Comparison of ENCODE assay signal across 1 cellular context in genomic region chr10:101139421-101139911, GRCh38.
TF ChIP-seq lines count a peak whose summit lies in the region.

No MANE protein-coding gene starts in this region.

TF ChIP-seq in GM23338, 12 proteins besides CTCF, POLR2A, EP300 and RAD21 (continued from another document):
- TF ChIP-seq, protein P1, sequence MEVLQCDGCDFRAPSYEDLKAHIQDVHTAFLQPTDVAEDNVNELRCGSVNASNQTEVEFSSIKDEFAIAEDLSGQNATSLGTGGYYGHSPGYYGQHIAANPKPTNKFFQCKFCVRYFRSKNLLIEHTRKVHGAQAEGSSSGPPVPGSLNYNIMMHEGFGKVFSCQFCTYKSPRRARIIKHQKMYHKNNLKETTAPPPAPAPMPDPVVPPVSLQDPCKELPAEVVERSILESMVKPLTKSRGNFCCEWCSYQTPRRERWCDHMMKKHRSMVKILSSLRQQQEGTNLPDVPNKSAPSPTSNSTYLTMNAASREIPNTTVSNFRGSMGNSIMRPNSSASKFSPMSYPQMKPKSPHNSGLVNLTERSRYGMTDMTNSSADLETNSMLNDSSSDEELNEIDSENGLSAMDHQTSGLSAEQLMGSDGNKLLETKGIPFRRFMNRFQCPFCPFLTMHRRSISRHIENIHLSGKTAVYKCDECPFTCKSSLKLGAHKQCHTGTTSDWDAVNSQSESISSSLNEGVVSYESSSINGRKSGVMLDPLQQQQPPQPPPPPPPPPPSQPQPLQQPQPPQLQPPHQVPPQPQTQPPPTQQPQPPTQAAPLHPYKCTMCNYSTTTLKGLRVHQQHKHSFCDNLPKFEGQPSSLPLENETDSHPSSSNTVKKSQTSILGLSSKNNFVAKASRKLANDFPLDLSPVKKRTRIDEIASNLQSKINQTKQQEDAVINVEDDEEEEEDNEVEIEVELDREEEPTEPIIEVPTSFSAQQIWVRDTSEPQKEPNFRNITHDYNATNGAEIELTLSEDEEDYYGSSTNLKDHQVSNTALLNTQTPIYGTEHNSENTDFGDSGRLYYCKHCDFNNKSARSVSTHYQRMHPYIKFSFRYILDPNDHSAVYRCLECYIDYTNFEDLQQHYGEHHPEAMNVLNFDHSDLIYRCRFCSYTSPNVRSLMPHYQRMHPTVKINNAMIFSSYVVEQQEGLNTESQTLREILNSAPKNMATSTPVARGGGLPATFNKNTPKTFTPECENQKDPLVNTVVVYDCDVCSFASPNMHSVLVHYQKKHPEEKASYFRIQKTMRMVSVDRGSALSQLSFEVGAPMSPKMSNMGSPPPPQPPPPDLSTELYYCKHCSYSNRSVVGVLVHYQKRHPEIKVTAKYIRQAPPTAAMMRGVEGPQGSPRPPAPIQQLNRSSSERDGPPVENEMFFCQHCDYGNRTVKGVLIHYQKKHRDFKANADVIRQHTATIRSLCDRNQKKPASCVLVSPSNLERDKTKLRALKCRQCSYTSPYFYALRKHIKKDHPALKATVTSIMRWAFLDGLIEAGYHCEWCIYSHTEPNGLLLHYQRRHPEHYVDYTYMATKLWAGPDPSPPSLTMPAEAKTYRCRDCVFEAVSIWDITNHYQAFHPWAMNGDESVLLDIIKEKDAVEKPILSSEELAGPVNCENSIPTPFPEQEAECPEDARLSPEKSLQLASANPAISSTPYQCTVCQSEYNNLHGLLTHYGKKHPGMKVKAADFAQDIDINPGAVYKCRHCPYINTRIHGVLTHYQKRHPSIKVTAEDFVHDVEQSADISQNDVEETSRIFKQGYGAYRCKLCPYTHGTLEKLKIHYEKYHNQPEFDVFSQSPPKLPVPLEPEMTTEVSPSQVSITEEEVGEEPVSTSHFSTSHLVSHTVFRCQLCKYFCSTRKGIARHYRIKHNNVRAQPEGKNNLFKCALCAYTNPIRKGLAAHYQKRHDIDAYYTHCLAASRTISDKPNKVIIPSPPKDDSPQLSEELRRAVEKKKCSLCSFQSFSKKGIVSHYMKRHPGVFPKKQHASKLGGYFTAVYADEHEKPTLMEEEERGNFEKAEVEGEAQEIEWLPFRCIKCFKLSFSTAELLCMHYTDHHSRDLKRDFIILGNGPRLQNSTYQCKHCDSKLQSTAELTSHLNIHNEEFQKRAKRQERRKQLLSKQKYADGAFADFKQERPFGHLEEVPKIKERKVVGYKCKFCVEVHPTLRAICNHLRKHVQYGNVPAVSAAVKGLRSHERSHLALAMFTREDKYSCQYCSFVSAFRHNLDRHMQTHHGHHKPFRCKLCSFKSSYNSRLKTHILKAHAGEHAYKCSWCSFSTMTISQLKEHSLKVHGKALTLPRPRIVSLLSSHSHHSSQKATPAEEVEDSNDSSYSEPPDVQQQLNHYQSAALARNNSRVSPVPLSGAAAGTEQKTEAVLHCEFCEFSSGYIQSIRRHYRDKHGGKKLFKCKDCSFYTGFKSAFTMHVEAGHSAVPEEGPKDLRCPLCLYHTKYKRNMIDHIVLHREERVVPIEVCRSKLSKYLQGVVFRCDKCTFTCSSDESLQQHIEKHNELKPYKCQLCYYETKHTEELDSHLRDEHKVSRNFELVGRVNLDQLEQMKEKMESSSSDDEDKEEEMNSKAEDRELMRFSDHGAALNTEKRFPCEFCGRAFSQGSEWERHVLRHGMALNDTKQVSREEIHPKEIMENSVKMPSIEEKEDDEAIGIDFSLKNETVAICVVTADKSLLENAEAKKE (CRISPR knock-in tag; IDR thresholded peaks at IDR 0.05): no peak
- peak; percentile 97 for TF ChIP-seq EZH2 (IDR thresholded peaks at IDR 0.05; ENCODE audit: low read depth, unreplicated experiment)
- no peak for TF ChIP-seq NANOG (IDR thresholded peaks at IDR 0.05; ENCODE audit: borderline replicate concordance)
- TF ChIP-seq, protein P2, sequence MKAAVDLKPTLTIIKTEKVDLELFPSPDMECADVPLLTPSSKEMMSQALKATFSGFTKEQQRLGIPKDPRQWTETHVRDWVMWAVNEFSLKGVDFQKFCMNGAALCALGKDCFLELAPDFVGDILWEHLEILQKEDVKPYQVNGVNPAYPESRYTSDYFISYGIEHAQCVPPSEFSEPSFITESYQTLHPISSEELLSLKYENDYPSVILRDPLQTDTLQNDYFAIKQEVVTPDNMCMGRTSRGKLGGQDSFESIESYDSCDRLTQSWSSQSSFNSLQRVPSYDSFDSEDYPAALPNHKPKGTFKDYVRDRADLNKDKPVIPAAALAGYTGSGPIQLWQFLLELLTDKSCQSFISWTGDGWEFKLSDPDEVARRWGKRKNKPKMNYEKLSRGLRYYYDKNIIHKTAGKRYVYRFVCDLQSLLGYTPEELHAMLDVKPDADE (IDR thresholded peaks at IDR 0.05): no peak
- TF ChIP-seq ZNF331 (CRISPR knock-in tag; IDR thresholded peaks at IDR 0.05; ENCODE audit: low read depth): no peak
- TF ChIP-seq ZNF114 (CRISPR knock-in tag; IDR thresholded peaks at IDR 0.05): no peak
- no peak for TF ChIP-seq CREB1 (CRISPR knock-in tag; IDR thresholded peaks at IDR 0.05; ENCODE audit: low read depth)
TF ChIP-seq in GM23338: peak in this region for 2.
